Comparison of ENCODE assay signal across 8 cellular contexts in the genomic region with DNA sequence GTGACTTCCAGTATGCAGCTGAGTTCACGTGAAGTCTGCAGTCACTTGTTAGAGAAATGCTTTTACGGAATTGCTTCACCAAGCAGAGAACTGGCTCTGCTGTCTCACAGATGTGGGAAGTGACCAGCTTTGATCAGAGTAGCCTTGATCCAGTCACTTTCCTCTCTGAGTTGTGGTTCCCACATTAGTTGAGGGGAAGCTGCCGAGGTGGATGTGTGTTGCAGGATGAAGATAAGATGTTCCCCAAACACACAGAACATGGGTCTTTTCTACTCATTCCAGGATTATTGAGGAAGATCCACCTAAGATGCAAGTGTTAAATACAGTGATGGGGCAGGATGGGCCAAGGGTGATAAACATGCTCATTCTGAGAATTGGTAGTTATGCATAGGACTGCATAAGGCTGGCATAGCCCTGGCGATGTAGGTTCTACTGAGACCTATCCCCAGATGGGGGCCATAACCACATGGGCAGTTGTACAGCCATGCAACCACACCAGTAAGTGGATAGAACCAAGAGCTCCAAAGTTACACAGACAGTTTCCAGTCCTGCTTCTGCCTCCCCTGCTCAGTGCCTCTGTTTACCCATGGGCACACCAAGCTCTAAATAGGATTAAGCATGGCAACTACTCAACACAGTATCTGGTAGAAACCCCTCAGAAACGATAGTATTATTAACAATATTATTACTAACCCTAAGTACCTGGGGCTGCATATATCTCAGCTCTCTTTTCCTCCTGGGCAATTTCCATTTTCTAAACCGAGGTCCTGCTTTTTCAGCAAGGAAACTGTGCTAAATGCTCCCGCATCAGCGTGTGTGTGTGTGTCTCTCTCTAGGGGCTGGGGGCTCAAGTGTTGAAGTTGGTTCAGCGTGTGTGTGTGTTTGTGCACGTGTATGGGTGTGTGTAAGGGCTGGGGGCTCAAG.
DNase-seq lines count a peak whose midpoint lies in the region; ATAC-seq and TF ChIP-seq lines count a peak whose summit lies in the region.

No MANE protein-coding gene starts in this region.

- peak overlapping the region; percentile 92 for H3K27ac Mint-ChIP-seq in activated T-helper 17 cell treated with anti-CD3 and anti-CD28 coated beads, Interleukin-2, amount 50 U/mL, for 72 hours

- H3K9me3 ChIP-seq in HEK293 (ENCODE audit: control insufficient read depth, insufficient read depth, low read depth, low read length) (no peaks in the 10 kb centered on the region), iPS-15b (ENCODE audit: control insufficient read depth, insufficient read depth, low read length) (no peaks in the 10 kb centered on the region), smooth muscle cell (replicated peaks; ENCODE audit: low read depth) (no peaks in the 10 kb centered on the region), SK-N-SH (no peaks in the 10 kb centered on the region; the same call in 1 of the 2 replicates)

- no peak for TF ChIP-seq EP300 in SK-N-SH (IDR thresholded peaks at IDR 0.05; ENCODE audit: borderline replicate concordance in 1 of 2, low read depth in 1 of 2, low read length in 1 of 2)

- peak overlapping the region; percentile 79 for H3K4me3 ChIP-seq in HEK293 (ENCODE audit: low read depth, low read length)
- peak overlapping the region; percentile 76 for H3K4me3 ChIP-seq in iPS-15b (ENCODE audit: low read depth, low read length)
- H3K4me3 ChIP-seq in smooth muscle cell, result peak overlapping the region; percentile 63
- H3K4me3 ChIP-seq in SK-N-SH (ENCODE audit: low read depth in 2 of 2, low read length in 1 of 2), result peak overlapping the region in 1 of 2 experiments; percentile 42; a peak in 1 of 4 replicates

- peak overlapping the region; percentile 54 for H3K9ac ChIP-seq in iPS-15b (ENCODE audit: low read depth, low read length)
- peak overlapping the region; percentile 68 for H3K9ac ChIP-seq in smooth muscle cell (ENCODE audit: low read depth)
- H3K9ac ChIP-seq in SK-N-SH, result no peak overlapping the region

- peak overlapping the region; percentile 47; the same call in 1 of the 2 replicates for H3K27ac ChIP-seq in HEK293 (ENCODE audit: extremely low read depth, low read depth, low read length)
- peak overlapping the region; percentile 79 for H3K27ac ChIP-seq in smooth muscle cell (ENCODE audit: low read depth)
- peak overlapping the region in 1 of 2 experiments; percentile 19; a peak in 1 of 4 replicates for H3K27ac ChIP-seq in SK-N-SH (ENCODE audit: low read depth in 2 of 2, low read length in 1 of 2)

- no peaks in the 10 kb centered on the region for H3K36me3 ChIP-seq in HEK293 (ENCODE audit: control insufficient read depth in 2 of 2, insufficient read depth in 1 of 2, low read length in 2 of 2)
- H3K36me3 ChIP-seq in iPS-15b (ENCODE audit: control insufficient read depth, insufficient read depth, low read length), result no peaks in the 10 kb centered on the region
- no peaks in the 10 kb centered on the region for H3K36me3 ChIP-seq in smooth muscle cell (ENCODE audit: low read depth)
- H3K36me3 ChIP-seq in SK-N-SH (replicated peaks in 1 of 2; ENCODE audit: control insufficient read depth in 1 of 2, insufficient read depth in 2 of 2, low read length in 1 of 2), result no peaks in the 10 kb centered on the region

- H3K4me2 ChIP-seq in smooth muscle cell (peak overlapping the region; percentile 94), SK-N-SH (no peak overlapping the region)

- peaks cover 4% of the 10 kb centered on the region for H3K4me1 Mint-ChIP-seq in activated T-helper 17 cell treated with anti-CD3 and anti-CD28 coated beads, Interleukin-2, amount 50 U/mL, for 72 hours

- H2AFZ ChIP-seq in smooth muscle cell (ENCODE audit: low read depth) (peak overlapping the region; percentile 94), SK-N-SH (ENCODE audit: low read depth) (no peak overlapping the region)

- H3K4me1 ChIP-seq in HEK293 (ENCODE audit: control insufficient read depth, insufficient read depth, low read length) (peaks cover 8% of the 10 kb centered on the region; the same call in 1 of the 2 replicates), iPS-15b (ENCODE audit: control insufficient read depth, insufficient read depth, low read length) (no peaks in the 10 kb centered on the region), smooth muscle cell (ENCODE audit: low read depth) (peaks cover 36% of the 10 kb centered on the region), SK-N-SH (ENCODE audit: control insufficient read depth in 1 of 2, insufficient read depth in 2 of 2, low read depth in 1 of 2, low read length in 1 of 2) (peaks cover 0 to 15% of the 10 kb centered on the region in 2 experiments; a peak in 1 of 4 replicates)

- ATAC-seq in activated T-helper 17 cell treated with anti-CD3 and anti-CD28 coated beads, Interleukin-2, amount 50 U/mL, for 72 hours (replicated peaks), result no peak

- no peaks in the 10 kb centered on the region for H4K20me1 ChIP-seq in smooth muscle cell (ENCODE audit: low read depth)
- H4K20me1 ChIP-seq in SK-N-SH (ENCODE audit: insufficient read depth), result no peaks in the 10 kb centered on the region

- CTCF ChIA-PET in HEK293 (lab: Yijun Ruan, JAX) (interaction anchor here (0.6 kb wide), 1 partner anchor 471 kb away, joined by 4 read pairs; no protein-coding TSS in a partner anchor), SK-N-SH (lab: Yijun Ruan, JAX) (interaction anchor here (0.6 to 1.5 kb wide), 2 partner anchors 15 to 1106 kb away, joined by 3 read pairs; no protein-coding TSS in a partner anchor)

- WGBS in smooth muscle cell (ENCODE audit: low lambda C conversion rate), result 54% methylated on average over 10 of the region's 10 CpGs
- 45% methylated on average over 9 of the region's 10 CpGs for WGBS in SK-N-SH (ENCODE audit: low lambda C conversion rate)

- no peaks in the 10 kb centered on the region for H3K36me3 Mint-ChIP-seq in activated T-helper 17 cell treated with anti-CD3 and anti-CD28 coated beads, Interleukin-2, amount 50 U/mL, for 72 hours (ENCODE audit: low read depth)

- no peak for TF ChIP-seq RAD21 in SK-N-SH (IDR thresholded peaks at IDR 0.05; ENCODE audit: low read length)

- peaks cover 14% of the 10 kb centered on the region for H3K27me3 ChIP-seq in iPS-15b (ENCODE audit: control insufficient read depth, insufficient read depth, low read length)
- no peaks in the 10 kb centered on the region for H3K27me3 ChIP-seq in smooth muscle cell (ENCODE audit: low read depth)
- H3K27me3 ChIP-seq in SK-N-SH (ENCODE audit: insufficient read depth), result no peaks in the 10 kb centered on the region

- DNase-seq in smooth muscle cell (lab: John Stamatoyannopoulos, UW; ENCODE audit: unreplicated experiment) (no peak), NCI-H510A treated with DMSO at 0.1 percent for 48 hours (lab: John Stamatoyannopoulos, UW) (no peak), SK-N-SH (no peak), posterior vena cava (ENCODE audit: low spot score) (no peak), SKM-1 treated with dmso at 0.1 percent for 144 hours (lab: John Stamatoyannopoulos, UW; ENCODE audit: unreplicated experiment) (no peak)

- no peaks in the 10 kb centered on the region for H3K9me3 Mint-ChIP-seq in activated T-helper 17 cell treated with anti-CD3 and anti-CD28 coated beads, Interleukin-2, amount 50 U/mL, for 72 hours

- H3K4me3 Mint-ChIP-seq in activated T-helper 17 cell treated with anti-CD3 and anti-CD28 coated beads, Interleukin-2, amount 50 U/mL, for 72 hours, result peak overlapping the region; percentile 86

- H3F3A ChIP-seq in smooth muscle cell (ENCODE audit: low read depth) (peaks cover 24% of the 10 kb centered on the region), SK-N-SH (replicated peaks; ENCODE audit: insufficient read depth) (no peaks in the 10 kb centered on the region)

- H3K27me3 Mint-ChIP-seq in activated T-helper 17 cell treated with anti-CD3 and anti-CD28 coated beads, Interleukin-2, amount 50 U/mL, for 72 hours, result no peaks in the 10 kb centered on the region

- H3K79me2 ChIP-seq in smooth muscle cell (ENCODE audit: low read depth), result no peaks in the 10 kb centered on the region
- H3K79me2 ChIP-seq in SK-N-SH (ENCODE audit: insufficient read depth), result no peaks in the 10 kb centered on the region

- intact Hi-C loops in posterior vena cava (cut with DNase I), result loop anchor here in 1 of 2 donors (10.0 kb wide), 1 partner anchor 1055 kb away; no protein-coding TSS in a partner anchor

- POLR2A ChIA-PET in HEK293 (lab: Yijun Ruan, JAX), result interaction anchor here (0.6 to 1.3 kb wide), 2 partner anchors 9 to 1293 kb away, joined by 3 read pairs; no protein-coding TSS in a partner anchor
- POLR2A ChIA-PET in SK-N-SH (lab: Yijun Ruan, JAX), result no interaction called here

- TF ChIP-seq CTCF in HEK293 (tag by site-specific recombination; IDR thresholded peaks at IDR 0.05), result no peak
- TF ChIP-seq CTCF in smooth muscle cell (IDR thresholded peaks at IDR 0.05; ENCODE audit: borderline replicate concordance, insufficient read depth, poor library complexity, severe bottlenecking), result no peak
- no peak for TF ChIP-seq CTCF in SK-N-SH (IDR thresholded peaks at IDR 0.05)

- H3K9me2 ChIP-seq in SK-N-SH, result no peaks in the 10 kb centered on the region

TF ChIP-seq in HEK293, 187 proteins besides CTCF, POLR2A, EP300 and RAD21:
- TF ChIP-seq ZNF501 (tag by site-specific recombination; IDR thresholded peaks at IDR 0.05) (no peak), ZNF184 (tag by site-specific recombination; IDR thresholded peaks at IDR 0.05) (no peak), ZNF366 (tag by site-specific recombination; conservative IDR thresholded peaks at IDR 0.05) (no peak), ZNF558 (tag by site-specific recombination; IDR thresholded peaks at IDR 0.05) (no peak), ZNF621 (tag by site-specific recombination; IDR thresholded peaks at IDR 0.05) (no peak)

TF ChIP-seq in SK-N-SH, 30 proteins besides CTCF, POLR2A, EP300 and RAD21 (continues in another document):
- TF ChIP-seq ELF1 (IDR thresholded peaks at IDR 0.05) (no peak), EZH2phosphoT487 (IDR thresholded peaks at IDR 0.05; ENCODE audit: borderline replicate concordance, low read depth) (no peak), MEF2A (IDR thresholded peaks at IDR 0.05; ENCODE audit: borderline replicate concordance, low read depth) (no peak), MXI1 (IDR thresholded peaks at IDR 0.05; ENCODE audit: low read depth, low read length) (no peak)
- TF ChIP-seq, protein P1, sequence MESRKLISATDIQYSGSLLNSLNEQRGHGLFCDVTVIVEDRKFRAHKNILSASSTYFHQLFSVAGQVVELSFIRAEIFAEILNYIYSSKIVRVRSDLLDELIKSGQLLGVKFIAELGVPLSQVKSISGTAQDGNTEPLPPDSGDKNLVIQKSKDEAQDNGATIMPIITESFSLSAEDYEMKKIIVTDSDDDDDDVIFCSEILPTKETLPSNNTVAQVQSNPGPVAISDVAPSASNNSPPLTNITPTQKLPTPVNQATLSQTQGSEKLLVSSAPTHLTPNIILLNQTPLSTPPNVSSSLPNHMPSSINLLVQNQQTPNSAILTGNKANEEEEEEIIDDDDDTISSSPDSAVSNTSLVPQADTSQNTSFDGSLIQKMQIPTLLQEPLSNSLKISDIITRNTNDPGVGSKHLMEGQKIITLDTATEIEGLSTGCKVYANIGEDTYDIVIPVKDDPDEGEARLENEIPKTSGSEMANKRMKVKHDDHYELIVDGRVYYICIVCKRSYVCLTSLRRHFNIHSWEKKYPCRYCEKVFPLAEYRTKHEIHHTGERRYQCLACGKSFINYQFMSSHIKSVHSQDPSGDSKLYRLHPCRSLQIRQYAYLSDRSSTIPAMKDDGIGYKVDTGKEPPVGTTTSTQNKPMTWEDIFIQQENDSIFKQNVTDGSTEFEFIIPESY (IDR thresholded peaks at IDR 0.05; ENCODE audit: borderline replicate concordance, low read depth), result no peak
